ENCODE assay signal across 1 cellular context in the genomic region with DNA sequence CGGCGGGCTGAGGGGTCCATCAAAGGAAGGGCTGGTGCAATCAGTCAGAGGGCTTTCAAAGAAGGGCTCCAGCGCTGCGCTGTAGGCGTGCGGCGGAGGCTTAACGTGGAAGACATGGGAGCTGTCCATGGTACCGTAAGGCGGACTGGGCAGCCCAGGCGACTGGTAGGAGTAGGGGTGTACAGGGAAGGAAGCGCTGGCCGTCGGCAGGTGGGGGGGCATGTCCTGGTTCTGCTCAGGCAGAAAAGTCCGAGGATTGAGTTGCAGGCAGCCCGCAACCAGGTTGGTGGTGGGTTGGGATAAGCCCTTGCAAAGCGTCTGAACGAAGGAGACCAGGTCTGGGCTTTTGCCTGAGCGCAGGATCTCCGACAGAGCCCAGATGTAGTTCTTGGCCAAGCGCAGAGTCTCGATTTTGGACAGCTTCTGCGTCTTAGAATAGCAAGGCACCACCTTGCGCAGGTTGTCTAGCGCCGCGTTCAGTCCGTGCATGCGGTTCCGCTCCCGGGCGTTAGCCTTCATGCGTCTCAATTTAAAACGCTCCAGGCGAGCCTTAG.
TF ChIP-seq lines count a peak whose summit lies in the region.

No MANE protein-coding gene starts in this region.

TF ChIP-seq in HEK293, 187 proteins besides CTCF, POLR2A, EP300 and RAD21 (continued from another document):
- peak; percentile 99 for TF ChIP-seq REST (tag by site-specific recombination; IDR thresholded peaks at IDR 0.05)
- TF ChIP-seq, protein P1, sequence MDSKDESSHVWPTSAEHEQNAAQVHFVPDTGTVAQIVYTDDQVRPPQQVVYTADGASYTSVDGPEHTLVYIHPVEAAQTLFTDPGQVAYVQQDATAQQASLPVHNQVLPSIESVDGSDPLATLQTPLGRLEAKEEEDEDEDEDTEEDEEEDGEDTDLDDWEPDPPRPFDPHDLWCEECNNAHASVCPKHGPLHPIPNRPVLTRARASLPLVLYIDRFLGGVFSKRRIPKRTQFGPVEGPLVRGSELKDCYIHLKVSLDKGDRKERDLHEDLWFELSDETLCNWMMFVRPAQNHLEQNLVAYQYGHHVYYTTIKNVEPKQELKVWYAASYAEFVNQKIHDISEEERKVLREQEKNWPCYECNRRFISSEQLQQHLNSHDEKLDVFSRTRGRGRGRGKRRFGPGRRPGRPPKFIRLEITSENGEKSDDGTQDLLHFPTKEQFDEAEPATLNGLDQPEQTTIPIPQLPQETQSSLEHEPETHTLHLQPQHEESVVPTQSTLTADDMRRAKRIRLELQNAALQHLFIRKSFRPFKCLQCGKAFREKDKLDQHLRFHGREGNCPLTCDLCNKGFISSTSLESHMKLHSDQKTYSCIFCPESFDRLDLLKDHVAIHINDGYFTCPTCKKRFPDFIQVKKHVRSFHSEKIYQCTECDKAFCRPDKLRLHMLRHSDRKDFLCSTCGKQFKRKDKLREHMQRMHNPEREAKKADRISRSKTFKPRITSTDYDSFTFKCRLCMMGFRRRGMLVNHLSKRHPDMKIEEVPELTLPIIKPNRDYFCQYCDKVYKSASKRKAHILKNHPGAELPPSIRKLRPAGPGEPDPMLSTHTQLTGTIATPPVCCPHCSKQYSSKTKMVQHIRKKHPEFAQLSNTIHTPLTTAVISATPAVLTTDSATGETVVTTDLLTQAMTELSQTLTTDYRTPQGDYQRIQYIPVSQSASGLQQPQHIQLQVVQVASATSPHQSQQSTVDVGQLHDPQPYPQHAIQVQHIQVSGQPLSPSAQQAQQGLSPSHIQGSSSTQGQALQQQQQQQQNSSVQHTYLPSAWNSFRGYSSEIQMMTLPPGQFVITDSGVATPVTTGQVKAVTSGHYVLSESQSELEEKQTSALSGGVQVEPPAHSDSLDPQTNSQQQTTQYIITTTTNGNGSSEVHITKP (tag by site-specific recombination; IDR thresholded peaks at IDR 0.05) = peak; percentile 47; the same call in 1 of the 2 replicates
